8 cellular contexts compared by ENCODE assay signal in genomic region chr3:184175506-184175905, GRCh38. TPM values are rescaled to one million over a fixed set of nuclear protein-coding genes. Genes with fewer than 3 reads are reported as not detected.
DNase-seq lines count a peak whose midpoint lies in the region; ATAC-seq and TF ChIP-seq lines count a peak whose summit lies in the region.

No MANE protein-coding gene starts in this region.

- H3K27me3 ChIP-seq in Peyer's patch = no peaks in the 10 kb centered on the region
- H3K27me3 ChIP-seq in esophagus muscularis mucosa = no peaks in the 10 kb centered on the region
- no peaks in the 10 kb centered on the region for H3K27me3 ChIP-seq in parathyroid adenoma (ENCODE audit: control insufficient read depth, insufficient read depth, low read length)

- H2AFZ ChIP-seq in parathyroid adenoma = peak overlapping the region; percentile 85

- ATAC-seq in GM21367 (IDR thresholded peaks at IDR 0.05; ENCODE audit: unreplicated experiment) = no peak

- intact Hi-C loops in esophagus muscularis mucosa (cut with DNase I) = loop anchor here (2.0 kb wide), 1 partner anchor 41 kb away; the partner anchor contains the start of gene EIF2B5

- TF ChIP-seq CTCF in Peyer's patch (IDR thresholded peaks at IDR 0.05) = no peak
- no peak for TF ChIP-seq CTCF in esophagus muscularis mucosa (IDR thresholded peaks at IDR 0.05)
- no peak for TF ChIP-seq CTCF in parathyroid adenoma (IDR thresholded peaks at IDR 0.05)
- TF ChIP-seq CTCF in GM10266 (IDR thresholded peaks at IDR 0.05; ENCODE audit: control insufficient read depth, insufficient read depth, low read depth, missing control alignments) = no peak

- H3K4me3 ChIP-seq in Peyer's patch (peak overlapping the region; percentile 80 to 100 (median 90)), esophagus muscularis mucosa (peak overlapping the region; percentile 85 to 100 (median 99)), parathyroid adenoma (ENCODE audit: low read depth, low read length) (peak overlapping the region; percentile 77)

- DNase-seq in ELF-1 (ENCODE audit: low read depth, low spot score) (peak; percentile 38), Peyer's patch (no peak), esophagus muscularis mucosa (ENCODE audit: extremely low spot score) (no peak), GM10266 (ENCODE audit: extremely low spot score) (no peak), SHP77 (lab: John Stamatoyannopoulos, UW) (no peak)
- DNase-seq in activated CD4-positive, alpha-beta T cell treated with anti-CD3 and anti-CD28 coated beads, Interleukin-2, amount 50 U/mL, for 1 hour = no peak

- H3K9ac ChIP-seq in parathyroid adenoma = peak overlapping the region; percentile 4

- peaks cover 0 to 55% (median 0%) of the 10 kb centered on the region in 3 donors for H3K36me3 ChIP-seq in Peyer's patch
- peaks cover 47 to 61% (median 55%) of the 10 kb centered on the region in 4 donors for H3K36me3 ChIP-seq in esophagus muscularis mucosa
- no peaks in the 10 kb centered on the region for H3K36me3 ChIP-seq in parathyroid adenoma (ENCODE audit: control insufficient read depth, insufficient read depth, low read length)

- TF ChIP-seq POLR2A in Peyer's patch (IDR thresholded peaks at IDR 0.05) (no peak), esophagus muscularis mucosa (IDR thresholded peaks at IDR 0.05; ENCODE audit: low read depth) (no peak)

- TF ChIP-seq EP300 in esophagus muscularis mucosa (IDR thresholded peaks at IDR 0.05) = no peak

- peaks cover 21% of the 10 kb centered on the region for H3K79me2 ChIP-seq in parathyroid adenoma

- H3K9me3 ChIP-seq in Peyer's patch (no peaks in the 10 kb centered on the region), esophagus muscularis mucosa (no peaks in the 10 kb centered on the region), parathyroid adenoma (ENCODE audit: control insufficient read depth, low read length) (no peaks in the 10 kb centered on the region)

- H3K27ac ChIP-seq in Peyer's patch (peak overlapping the region; percentile 87 to 95 (median 91)), esophagus muscularis mucosa (replicated peaks in 1 of 4) (peak overlapping the region; percentile 90 to 97 (median 96)), parathyroid adenoma (peak overlapping the region; percentile 71)

- peak overlapping the region; percentile 92 for H3K4me2 ChIP-seq in parathyroid adenoma (ENCODE audit: low read length)

- WGBS in esophagus muscularis mucosa = 27% methylated on average over 8 of the region's 8 CpGs

- peaks cover 0 to 42% (median 16%) of the 10 kb centered on the region in 4 donors for H3K4me1 ChIP-seq in Peyer's patch
- H3K4me1 ChIP-seq in esophagus muscularis mucosa = peaks cover 33 to 61% (median 53%) of the 10 kb centered on the region in 4 donors
- H3K4me1 ChIP-seq in parathyroid adenoma = peaks cover 12% of the 10 kb centered on the region

RNA-seq across cellular contexts. Expression of gene AP2M1, which starts 0.9 kb away (rescaled TPM):
- total RNA-seq in Peyer's patch = 100 to 1,000 TPM; 150 to 200 (median 195) TPM
- 100 to 1,000 TPM; 258 to 397 (median 298) TPM for total RNA-seq in esophagus muscularis mucosa

RNA-seq across cellular contexts. Expression of gene ABCF3, which starts 10.5 kb away (rescaled TPM):
- total RNA-seq in Peyer's patch = 100 to 1,000 TPM in 3 of 4 donors, 10 to 100 TPM in 1; 94.7 to 136 (median 125) TPM
- 10 to 100 TPM; 34.8 to 43.2 (median 36.9) TPM for total RNA-seq in esophagus muscularis mucosa

RNA-seq across cellular contexts. Expression of gene DVL3, which starts 20.3 kb away (rescaled TPM):
- 10 to 100 TPM; 65.3 to 90.6 (median 76.7) TPM for total RNA-seq in Peyer's patch
- total RNA-seq in esophagus muscularis mucosa = 100 to 1,000 TPM in 2 of 4 donors, 10 to 100 TPM in 2; 64.0 to 119 (median 86.3) TPM

RNA-seq across cellular contexts. Expression of gene EIF2B5, which starts 40.3 kb away (rescaled TPM):
- 10 to 100 TPM; 24.7 to 67.7 (median 41.6) TPM for total RNA-seq in Peyer's patch
- 10 to 100 TPM; 29.3 to 39.5 (median 33.8) TPM for total RNA-seq in esophagus muscularis mucosa

RNA-seq across cellular contexts. Expression of gene VWA5B2, which starts 53.9 kb away (rescaled TPM):
- total RNA-seq in Peyer's patch (1 to 10 TPM in 3 of 4 donors, under 1 TPM in 1; 0.83 to 9.1 (median 6.9) TPM), esophagus muscularis mucosa (under 1 TPM in 3 of 4 donors, not detected in 1; 0.17 to 0.33 (median 0.32) TPM)
